2 cellular contexts compared by ENCODE assay signal in genomic region chr4:22712541-22712940, GRCh38.
TF ChIP-seq lines count a peak whose summit lies in the region.

No MANE protein-coding gene starts in this region.

TF ChIP-seq in liver, 16 proteins besides CTCF, POLR2A, EP300 and RAD21 (continued from another document):
- no peak for TF ChIP-seq REST (IDR thresholded peaks at IDR 0.05)
- TF ChIP-seq HNF4A (conservative IDR thresholded peaks at IDR 0.05), result no peak
- no peak for TF ChIP-seq ATF3 (IDR thresholded peaks at IDR 0.05)
- no peak for TF ChIP-seq GABPA (IDR thresholded peaks at IDR 0.05 in 1 of 2, conservative IDR thresholded peaks at IDR 0.05 in 1 of 2)
- no peak for TF ChIP-seq NR2F2 (IDR thresholded peaks at IDR 0.05)
- no peak for TF ChIP-seq FOXA1 (IDR thresholded peaks at IDR 0.05)
- no peak for TF ChIP-seq ZBTB33 (IDR thresholded peaks at IDR 0.05)
- TF ChIP-seq TAF1 (conservative IDR thresholded peaks at IDR 0.05), result no peak
- no peak for TF ChIP-seq YY1 (IDR thresholded peaks at IDR 0.05)
- no peak for TF ChIP-seq JUND (IDR thresholded peaks at IDR 0.05)
- no peak for TF ChIP-seq RXRA (IDR thresholded peaks at IDR 0.05)
- no peak for TF ChIP-seq FOXA2 (IDR thresholded peaks at IDR 0.05)
- TF ChIP-seq HNF4G (IDR thresholded peaks at IDR 0.05), result no peak

TF ChIP-seq in HepG2, 621 proteins besides CTCF, POLR2A, EP300 and RAD21 (continued from another document):
- no peak for TF ChIP-seq PAXIP1 (CRISPR knock-in tag; conservative IDR thresholded peaks at IDR 0.05)
- TF ChIP-seq ZNF598 (CRISPR knock-in tag; IDR thresholded peaks at IDR 0.05; ENCODE audit: borderline replicate concordance), result no peak
- TF ChIP-seq IRF9 (CRISPR knock-in tag; IDR thresholded peaks at IDR 0.05; ENCODE audit: borderline replicate concordance), result no peak
- TF ChIP-seq ZNF713 (CRISPR knock-in tag; IDR thresholded peaks at IDR 0.05), result no peak
